ENCODE assay signal across 12 cellular contexts in the genomic region with DNA sequence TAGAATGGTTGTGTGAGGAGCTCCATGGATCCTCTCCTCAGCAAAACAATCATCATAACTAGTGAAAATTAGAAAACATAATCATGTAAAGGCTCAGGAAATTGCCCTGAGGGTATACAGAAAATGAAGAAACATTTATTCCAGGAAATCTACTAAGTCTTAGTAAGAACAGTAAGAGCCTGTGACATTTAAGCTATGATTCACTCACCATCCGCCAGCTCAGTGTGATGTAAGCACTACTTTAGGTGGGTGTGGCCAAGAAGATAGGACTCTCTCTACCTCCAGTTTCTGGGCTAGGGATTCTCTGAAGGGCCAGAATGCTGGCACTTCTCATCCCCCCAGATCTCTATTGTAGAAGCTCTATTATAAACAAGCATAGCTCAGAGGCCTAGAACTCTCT.
DNase-seq lines count a peak whose midpoint lies in the region; ATAC-seq, FAIRE-seq and TF ChIP-seq lines count a peak whose summit lies in the region.
"Had no signal": no experiment of that assay in that cellular context is flagged by ENCODE, and none has a peak within 500 bp of the region (broad histone marks: within the 10 kb centered on the region; RNA-seq: fewer than 3 reads in every experiment).

No MANE protein-coding gene starts in this region.

- no peaks in the 10 kb centered on the region for H3K4me1 Mint-ChIP-seq in progenitor cell of endocrine pancreas (ENCODE audit: low read depth)

- H3K27ac Mint-ChIP-seq in progenitor cell of endocrine pancreas: no peak overlapping the region

- H3K4me3 Mint-ChIP-seq in progenitor cell of endocrine pancreas (ENCODE audit: low read depth): no peak overlapping the region

- no peak overlapping the region for H3K4me2 ChIP-seq in K562 (ENCODE audit: insufficient read depth, low read length)

- H3K27me3 Mint-ChIP-seq in progenitor cell of endocrine pancreas: no peaks in the 10 kb centered on the region

- 17% methylated on average over 1 of the region's 1 CpG for WGBS in K562 (ENCODE audit: insufficient coverage, low coverage, missing lambda C conversion rate)

- no peaks in the 10 kb centered on the region for H3K27me3 ChIP-seq in K562 (ENCODE audit: control insufficient read depth in 2 of 2, insufficient read depth in 2 of 2, low read length in 2 of 2)

- ATAC-seq in K562 (no peak), HG03342 (IDR thresholded peaks at IDR 0.05; ENCODE audit: unreplicated experiment) (no peak), GM18502 (IDR thresholded peaks at IDR 0.05; ENCODE audit: poor library complexity, unreplicated experiment) (no peak)
- ATAC-seq: left colon, right cardiac atrium had no signal

- H4K20me1 ChIP-seq in K562 (replicated peaks; ENCODE audit: control insufficient read depth, insufficient read depth, low read length): no peaks in the 10 kb centered on the region

- no peak for TF ChIP-seq EP300 in K562 (IDR thresholded peaks at IDR 0.05; ENCODE audit: low read length)

- H3K27ac ChIP-seq in K562 (ENCODE audit: extremely low read depth, low read depth, low read length): no peak overlapping the region

- H3K9me1 ChIP-seq in K562 (ENCODE audit: control insufficient read depth, insufficient read depth, low read length): no peaks in the 10 kb centered on the region

- no peak for TF ChIP-seq RAD21 in K562 (CRISPR knock-in tag; conservative IDR thresholded peaks at IDR 0.05 in 1 of 2, IDR thresholded peaks at IDR 0.05 in 1 of 2)

- POLR2A ChIA-PET in K562 (lab: Yijun Ruan, JAX): interaction anchor here (1.2 kb wide), 1 partner anchor 14 kb away, joined by 3 read pairs; no protein-coding TSS in a partner anchor

- no peaks in the 10 kb centered on the region for H3K79me2 ChIP-seq in K562 (ENCODE audit: control insufficient read depth, insufficient read depth, low read length)

- H3K9ac ChIP-seq in K562 (ENCODE audit: insufficient read depth in 1 of 2, low read depth in 2 of 2, low read length in 2 of 2): no peak overlapping the region

- intact Hi-C loops in K562 (cut with micrococcal nuclease): no loop called here

- TF ChIP-seq CTCF in K562 (IDR thresholded peaks at IDR 0.05 in 2 of 3, conservative IDR thresholded peaks at IDR 0.05 in 1 of 3; ENCODE audit: insufficient read depth in 2 of 3, low read depth in 1 of 3, low read length in 3 of 3): no peak
- no peak for TF ChIP-seq CTCF in progenitor cell of endocrine pancreas (IDR thresholded peaks at IDR 0.05; ENCODE audit: unreplicated experiment)

- FAIRE-seq in K562 (lab: Jason Lieb, UNC): no peak

- no peak overlapping the region for H3K4me3 ChIP-seq in K562

- H3K4me1 ChIP-seq in K562 (replicated peaks in 1 of 2; ENCODE audit: control insufficient read depth in 2 of 2, insufficient read depth in 2 of 2, low read length in 2 of 2): no peaks in the 10 kb centered on the region

- no peaks in the 10 kb centered on the region for H3K36me3 ChIP-seq in K562 (ENCODE audit: control insufficient read depth, insufficient read depth, low read length)

- peak; percentile 28 for DNase-seq in GM03348 (ENCODE audit: low spot score)
- DNase-seq in MV-4-11 (lab: John Stamatoyannopoulos, UW): peak; percentile 47
- no peak for DNase-seq in K562 (ENCODE audit: extremely low read depth in 1 of 4, low spot score in 3 of 4)
- peak; percentile 15 for DNase-seq in renal cortical epithelial cell (ENCODE audit: low read depth)
- no peak for DNase-seq in progenitor cell of endocrine pancreas (ENCODE audit: low spot score, unreplicated experiment)
- no peak for DNase-seq in NCI-H146 treated with DMSO at 0.1 percent for 48 hours (lab: John Stamatoyannopoulos, UW; ENCODE audit: unreplicated experiment)
- DNase-seq: central memory CD4-positive, alpha-beta T cell; left colon; NCI-H345; right cardiac atrium had no signal

- in situ Hi-C loops in K562 (cut with MboI): no loop called here

- CTCF ChIA-PET in K562 (lab: Yijun Ruan, JAX; ENCODE audit: low intra/inter-chr PET ratio): no interaction called here

- no peak overlapping the region for H2AFZ ChIP-seq in K562 (ENCODE audit: low read depth, low read length)

- no peak for TF ChIP-seq POLR2A in K562 (conservative IDR thresholded peaks at IDR 0.05)

- peaks cover 38% of the 10 kb centered on the region for H3K9me3 Mint-ChIP-seq in progenitor cell of endocrine pancreas (ENCODE audit: low read depth)

- no peaks in the 10 kb centered on the region for H3K9me3 ChIP-seq in K562 (replicated peaks; ENCODE audit: control insufficient read depth, insufficient read depth, low read depth, low read length)

- H3K36me3 Mint-ChIP-seq in progenitor cell of endocrine pancreas (ENCODE audit: insufficient read depth): no peaks in the 10 kb centered on the region

- no TSS peak for BruUV-seq in K562 (replicated peaks; lab: Mats Ljungman, UMichigan)

TF ChIP-seq in K562, 482 proteins besides CTCF, POLR2A, EP300 and RAD21:
- TF ChIP-seq HDAC2 (IDR thresholded peaks at IDR 0.05) (no peak), MEIS2 (IDR thresholded peaks at IDR 0.05; ENCODE audit: partially characterized antibody) (peak; percentile 32), NR1H2 (CRISPR knock-in tag; IDR thresholded peaks at IDR 0.05) (no peak)
TF ChIP-seq in K562: peak in this region for 1.

Comparison
In these comparisons a context has a peak if more than half of its experiments do, and no peak if none do; other contexts are left out.
1. DNase-seq: peak in GM03348 (single experiment), MV-4-11 (single experiment) and renal cortical epithelial cell (single experiment); none in K562 (0 of 4), progenitor cell of endocrine pancreas (single experiment) and NCI-H146 treated with DMSO at 0.1 percent for 48 hours (single experiment).